Comparison of ENCODE assay signal across 8 cellular contexts in the genomic region with DNA sequence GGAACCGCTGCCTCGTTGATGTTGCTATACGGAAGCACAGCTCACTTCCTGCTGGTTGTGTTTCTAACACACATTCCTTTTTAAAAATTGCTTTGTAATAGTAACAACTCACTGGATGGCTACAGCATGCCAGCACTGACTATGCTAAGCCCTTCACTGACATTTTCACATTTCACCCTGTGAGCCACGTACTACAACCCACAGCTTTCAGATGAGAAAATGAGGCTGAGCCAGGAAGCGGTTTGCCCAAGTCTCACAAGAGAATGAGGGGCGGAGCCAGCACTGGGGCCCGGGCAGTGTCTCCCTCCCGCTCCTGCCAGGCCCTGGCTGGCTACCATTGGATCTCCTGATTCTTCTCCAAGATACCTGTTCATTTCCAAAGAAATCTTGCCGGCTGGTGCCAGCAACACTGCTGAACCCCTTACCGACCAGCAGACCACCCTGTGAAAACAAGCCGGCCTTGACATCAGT. TPM values are rescaled to one million over a fixed set of nuclear protein-coding genes. Genes with fewer than 3 reads are reported as not detected.
A peak's percentile ranks its signal among the peaks of the same experiment; 100 is the strongest.
DNase-seq lines count a peak whose midpoint lies in the region; ATAC-seq and TF ChIP-seq lines count a peak whose summit lies in the region.

No MANE protein-coding gene starts in this region.

- H3K36me3 ChIP-seq in ectodermal cell (ENCODE audit: control insufficient read depth, insufficient read depth, low read length) (peaks cover 13% of the 10 kb centered on the region), mucosa of descending colon (ENCODE audit: low read depth) (no peaks in the 10 kb centered on the region)

- H3K9me3 ChIP-seq in ectodermal cell (ENCODE audit: control insufficient read depth, low read length), result no peaks in the 10 kb centered on the region
- H3K9me3 ChIP-seq in mucosa of descending colon, result no peaks in the 10 kb centered on the region

- DNase-seq in GM12865 (ENCODE audit: low read depth) (peak; percentile 93), HFF-Myc (ENCODE audit: extremely low read depth, low read depth) (peak; percentile 16), NCI-H2171 (lab: John Stamatoyannopoulos, UW) (peak; percentile 10), mucosa of descending colon (peak; percentile 81 to 88 (median 84)), NCI-H345 (lab: John Stamatoyannopoulos, UW) (no peak)
- peak; percentile 91 to 94 for DNase-seq in activated CD4-positive, alpha-beta T cell treated with anti-CD3 and anti-CD28 coated beads, Interleukin-2, amount 50 U/mL, for 48 hours
- DNase-seq in stimulated activated CD8-positive, alpha-beta memory T cell treated with anti-CD3 and anti-CD28 coated beads, Interleukin-4, amount 100 ng/mL, for 24 hours (ENCODE audit: low read depth), result peak; percentile 76

- peak overlapping the region; percentile 2 for H3K27ac ChIP-seq in ectodermal cell (ENCODE audit: insufficient read depth, low read depth, low read length, poor library complexity, severe bottlenecking)

- H3K4me1 ChIP-seq in ectodermal cell (ENCODE audit: control insufficient read depth, insufficient read depth, low read length), result peaks cover 21% of the 10 kb centered on the region
- H3K4me1 ChIP-seq in mucosa of descending colon (ENCODE audit: low read depth), result peaks cover 9% of the 10 kb centered on the region

- no peaks in the 10 kb centered on the region for H3K27me3 ChIP-seq in ectodermal cell (ENCODE audit: control insufficient read depth, insufficient read depth, low read length, poor library complexity, severe bottlenecking)

- intact Hi-C loops in mucosa of descending colon (cut with DNase I, micrococcal nuclease), result no loop called here

- peak; percentile 92 for ATAC-seq in mucosa of descending colon

- TF ChIP-seq CTCF in GM12865 (IDR thresholded peaks at IDR 0.05; ENCODE audit: insufficient read depth, low read depth, low read length, missing control alignments), result no peak
- TF ChIP-seq CTCF in HFF-Myc (IDR thresholded peaks at IDR 0.05; ENCODE audit: low read depth, low read length, missing control alignments), result no peak
- TF ChIP-seq CTCF in mucosa of descending colon (IDR thresholded peaks at IDR 0.05), result no peak

- WGBS in ectodermal cell, 2 experiments, result 57 to 58% methylated on average over 11 of the region's 11 CpGs

- H3K4me3 ChIP-seq in GM12865 (ENCODE audit: low read depth, low read length), result peak overlapping the region; percentile 44
- H3K4me3 ChIP-seq in HFF-Myc (replicated peaks; ENCODE audit: low read depth, low read length), result no peak overlapping the region
- H3K4me3 ChIP-seq in ectodermal cell (ENCODE audit: insufficient read depth, low read depth, low read length), result no peak overlapping the region
- H3K4me3 ChIP-seq in mucosa of descending colon, result no peak overlapping the region

RNA-seq across cellular contexts. Expression of gene FAM78A, which starts 38.3 kb away (rescaled TPM):
- polyA plus RNA-seq in ectodermal cell (2013, experiment 1 of 4), result 2.7 TPM
- polyA plus RNA-seq in ectodermal cell (2013, experiment 2 of 4), result 2.0 TPM
- 2.1 TPM for polyA plus RNA-seq in ectodermal cell (2013, experiment 3 of 4)
- polyA plus RNA-seq in ectodermal cell (2013, experiment 4 of 4), result 2.8 TPM
- 1 to 10 TPM; 1.4 to 3.9 (median 2.9) TPM for total RNA-seq in mucosa of descending colon

RNA-seq across cellular contexts. Expression of gene PLPP7, which starts 51.6 kb away (rescaled TPM):
- 5.0 TPM for polyA plus RNA-seq in ectodermal cell (2013, experiment 1 of 4)
- 3.8 TPM for polyA plus RNA-seq in ectodermal cell (2013, experiment 2 of 4)
- polyA plus RNA-seq in ectodermal cell (2013, experiment 3 of 4), result 3.4 TPM
- polyA plus RNA-seq in ectodermal cell (2013, experiment 4 of 4), result 3.2 TPM
- total RNA-seq in mucosa of descending colon, result 1 to 10 TPM in 2 of 3 donors, under 1 TPM in 1; 0.58 to 9.7 (median 1.0) TPM
